30 cellular contexts compared by ENCODE assay signal in genomic region chr3:187856567-187856966, GRCh38.
"Had no signal": no experiment of that assay in that cellular context is flagged by ENCODE, and none has a peak within 500 bp of the region (broad histone marks: within the 10 kb centered on the region; RNA-seq: fewer than 3 reads in every experiment).

No MANE protein-coding gene starts in this region.

- H3K4me1 ChIP-seq: prostate gland, testis had no signal

- H3K36me3 ChIP-seq: esophagus muscularis mucosa, heart right ventricle, left lung, prostate gland, sigmoid colon, tibial artery had no signal

- H3K4me3 ChIP-seq: coronary artery, esophagus muscularis mucosa, heart right ventricle, left lung, mucosa of descending colon, prostate gland, sigmoid colon, testis, tibial artery had no signal

- H3K27ac ChIP-seq: coronary artery, esophagus muscularis mucosa, foreskin keratinocyte, heart right ventricle, prostate gland, sigmoid colon, testis, tibial artery had no signal

- DNase-seq: dermis blood vessel endothelial cell; effector memory CD4-positive, alpha-beta T cell; foreskin keratinocyte; glutamatergic neuron; heart right ventricle; hippocampal formation; left cardiac atrium; left lung; mesenchymal stem cell; mucosa of descending colon; naive B cell; right cardiac atrium; sigmoid colon; stimulated activated CD4-positive, alpha-beta T cell treated with anti-CD3 and anti-CD28 coated beads, Interleukin-2, amount 100 ng/mL, for 24 hours; stimulated activated CD4-positive, alpha-beta T cell treated with anti-CD3 and anti-CD28 coated beads, Interleukin-4, amount 100 ng/mL, for 24 hours; stimulated activated naive CD8-positive, alpha-beta T cell treated with anti-CD3 and anti-CD28 coated beads, Interleukin-15, Interleukin-2, amounts not matched to agents 100 U/mL and 50 U/mL, for 24 hours; substantia nigra; testis; tibial artery had no signal

- H3K27ac Mint-ChIP-seq: mesothelial cell of epicardium; naive B cell; natural killer cell treated with Interleukin-12 subunit alpha and Interleukin-12 subunit beta and Interleukin-15 and Interleukin-18, amount 100 ng/mL, for 72 hours; stimulated activated effector memory CD8-positive, alpha-beta T cell treated with anti-CD3 and anti-CD28 coated beads, Interleukin-12 subunit alpha, Interleukin-12 subunit beta, amount 100 ng/mL, for 72 hours; type B pancreatic cell had no signal

- H3K36me3 Mint-ChIP-seq: naive B cell; stimulated activated effector memory CD8-positive, alpha-beta T cell treated with anti-CD3 and anti-CD28 coated beads, Interleukin-12 subunit alpha, Interleukin-12 subunit beta, amount 100 ng/mL, for 72 hours had no signal

- FAIRE-seq: endothelial cell of umbilical vein, islet of Langerhans, urothelium cell line had no signal

- H3K27me3 Mint-ChIP-seq: type B pancreatic cell had no signal

- H3K4me3 Mint-ChIP-seq: mesothelial cell of epicardium; naive B cell; natural killer cell treated with Interleukin-12 subunit alpha and Interleukin-12 subunit beta and Interleukin-15 and Interleukin-18, amount 100 ng/mL, for 72 hours; neural crest cell; stimulated activated effector memory CD8-positive, alpha-beta T cell treated with anti-CD3 and anti-CD28 coated beads, Interleukin-12 subunit alpha, Interleukin-12 subunit beta, amount 100 ng/mL, for 72 hours; type B pancreatic cell had no signal

- H3K9me3 ChIP-seq: mucosa of descending colon, prostate gland, testis, tibial artery had no signal

- H3K27me3 ChIP-seq: foreskin keratinocyte, heart right ventricle, left lung, sigmoid colon, testis, tibial artery had no signal

- H3K4me1 Mint-ChIP-seq: mesothelial cell of epicardium, naive B cell had no signal

- H3K9me3 Mint-ChIP-seq: stimulated activated effector memory CD8-positive, alpha-beta T cell treated with anti-CD3 and anti-CD28 coated beads, Interleukin-12 subunit alpha, Interleukin-12 subunit beta, amount 100 ng/mL, for 72 hours had no signal

- ATAC-seq: foreskin keratinocyte; heart right ventricle; left cardiac atrium; left lung; mucosa of descending colon; natural killer cell treated with Interleukin-12 subunit alpha and Interleukin-12 subunit beta and Interleukin-15 and Interleukin-18, amount 100 ng/mL, for 72 hours; right cardiac atrium; stimulated activated effector memory CD8-positive, alpha-beta T cell treated with anti-CD3 and anti-CD28 coated beads, Interleukin-12 subunit alpha, Interleukin-12 subunit beta, amount 100 ng/mL, for 72 hours; stimulated activated naive CD8-positive, alpha-beta T cell treated with anti-CD3 and anti-CD28 coated beads, Interleukin-15, Interleukin-2, amounts not matched to agents 100 U/mL and 50 U/mL, for 24 hours had no signal
